ENCODE assay signal across 8 cellular contexts in the genomic region with DNA sequence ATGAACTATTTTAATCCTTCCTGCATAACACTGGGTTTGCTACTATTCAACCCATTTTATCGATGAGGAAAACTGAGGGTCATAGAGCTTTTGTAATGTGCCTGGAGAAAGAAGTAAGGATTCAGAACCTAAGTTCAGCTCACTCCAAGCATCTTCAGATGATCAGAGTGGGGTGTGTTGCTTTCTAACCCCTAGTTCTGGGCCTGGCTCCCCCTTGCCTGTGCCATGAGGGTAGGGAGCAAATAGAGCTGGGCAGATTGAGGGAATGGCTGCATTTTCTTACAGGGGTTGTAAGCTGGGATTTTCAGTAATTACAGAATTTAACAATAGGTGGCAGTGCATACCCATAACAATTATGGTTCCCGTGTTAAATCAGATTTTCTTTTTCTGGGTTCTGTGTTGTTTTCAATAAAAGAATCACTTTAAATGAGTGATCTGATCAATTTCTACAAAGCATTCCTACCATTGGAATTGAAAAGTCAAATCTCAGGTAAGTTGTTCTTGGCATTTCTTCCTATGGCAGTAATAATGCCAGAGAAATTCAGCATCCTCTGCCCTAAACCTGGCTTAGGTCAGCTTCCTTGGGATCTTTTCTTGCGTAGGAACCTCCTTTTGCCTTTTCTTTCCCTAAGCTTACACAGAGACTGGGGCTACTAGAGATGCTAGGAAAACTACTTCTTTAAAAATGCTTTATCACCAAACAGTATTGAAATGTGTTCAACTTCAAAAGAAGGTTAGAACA. TPM values are rescaled to one million over a fixed set of nuclear protein-coding genes. Genes with fewer than 3 reads are reported as not detected.
DNase-seq lines count a peak whose midpoint lies in the region; ATAC-seq and TF ChIP-seq lines count a peak whose summit lies in the region.

No MANE protein-coding gene starts in this region.

- CTCF ChIA-PET in CD4-positive, alpha-beta T cell (lab: Charles Lee) = interaction anchor here (0.6 to 1.2 kb wide), 2 partner anchors 583 to 601 kb away, joined by 3 to 4 read pairs; no protein-coding TSS in a partner anchor
- CTCF ChIA-PET in WTC11 (lab: Charles Lee) = interaction anchor here (0.6 to 4.5 kb wide), 30 partner anchors 10 to 865 kb away, joined by 3 to 46 read pairs (median 4); a partner anchor contains a TSS

- no peaks in the 10 kb centered on the region for H3K36me3 Mint-ChIP-seq in CD4-positive, alpha-beta T cell (ENCODE audit: low read depth)
- H3K36me3 Mint-ChIP-seq in WTC11 = no peaks in the 10 kb centered on the region; the same call in 1 of the 2 replicates

- no peaks in the 10 kb centered on the region for H3K4me1 Mint-ChIP-seq in CD4-positive, alpha-beta T cell (ENCODE audit: low read depth)
- H3K4me1 Mint-ChIP-seq in WTC11 = peaks cover 24% of the 10 kb centered on the region

- H3K27me3 ChIP-seq in CD4-positive, alpha-beta T cell (ENCODE audit: control insufficient read depth, insufficient read depth, low read length) = no peaks in the 10 kb centered on the region
- H3K27me3 ChIP-seq in Loucy (ENCODE audit: insufficient read depth, low read length, poor library complexity, severe bottlenecking) = no peaks in the 10 kb centered on the region

- no peak overlapping the region for H3K9ac ChIP-seq in Loucy (ENCODE audit: low read depth, low read length, poor library complexity, severe bottlenecking)

- peak; percentile 28 for TF ChIP-seq CTCF in CD4-positive, alpha-beta T cell (IDR thresholded peaks at IDR 0.05)
- TF ChIP-seq CTCF in Loucy (conservative IDR thresholded peaks at IDR 0.05; ENCODE audit: low read length) (peak; percentile 75), WTC11 (IDR thresholded peaks at IDR 0.05) (no peak)

- no peaks in the 10 kb centered on the region for H3K9me3 ChIP-seq in CD4-positive, alpha-beta T cell (ENCODE audit: control insufficient read depth, low read length)
- no peaks in the 10 kb centered on the region for H3K9me3 ChIP-seq in Loucy (ENCODE audit: insufficient read depth, low read depth, low read length)

- H3F3A ChIP-seq in Loucy (ENCODE audit: low read depth) = no peaks in the 10 kb centered on the region

- H3K27ac ChIP-seq in CD4-positive, alpha-beta T cell (ENCODE audit: low read depth, low read length) = no peak overlapping the region
- peak overlapping the region; percentile 70 for H3K27ac ChIP-seq in temporal lobe (ENCODE audit: low read depth, low read length)

- DNase-seq in CD4-positive, alpha-beta T cell = no peak
- DNase-seq in WTC11 (ENCODE audit: low spot score) (no peak), iPS-NIHi7 (ENCODE audit: extremely low spot score) (peak; percentile 42), amygdala (lab: John Stamatoyannopoulos, UW) (no peak)
- no peak for DNase-seq in activated CD4-positive, CD25-positive, alpha-beta regulatory T cell treated with anti-CD3 and anti-CD28 coated beads, Interleukin-2, amount 50 U/mL, for 72 hours

- intact Hi-C loops in CD4-positive, alpha-beta T cell (cut with DNase I, micrococcal nuclease) = loop anchor here (1.0 to 5.0 kb wide), 3 partner anchors 527 to 602 kb away; no protein-coding TSS in a partner anchor

- no peaks in the 10 kb centered on the region for H3K36me3 ChIP-seq in Loucy (ENCODE audit: insufficient read depth, low read length)

- H3K4me1 ChIP-seq in Loucy (ENCODE audit: insufficient read depth, low read length, poor library complexity, severe bottlenecking) = no peaks in the 10 kb centered on the region

- H3K4me2 ChIP-seq in Loucy (ENCODE audit: low read depth, low read length, poor library complexity, severe bottlenecking) = no peak overlapping the region

- ATAC-seq in CD4-positive, alpha-beta T cell (ENCODE audit: poor library complexity) = peak; percentile 37
- peak; percentile 65 for ATAC-seq in GM18909 (IDR thresholded peaks at IDR 0.05; ENCODE audit: poor library complexity, unreplicated experiment)
- peak; percentile 65 for ATAC-seq in WTC11

- H3K4me3 ChIP-seq in Loucy (ENCODE audit: low read length, poor library complexity, severe bottlenecking) = no peak overlapping the region

- H3K79me2 ChIP-seq in Loucy (ENCODE audit: insufficient read depth, low read length) = no peaks in the 10 kb centered on the region

- no peaks in the 10 kb centered on the region for H3K9me2 ChIP-seq in Loucy (replicated peaks; ENCODE audit: low read depth, low read length)

- POLR2A ChIA-PET in CD4-positive, alpha-beta T cell (lab: Charles Lee) = interaction anchor here (0.5 kb wide), 1 partner anchor 122 kb away, joined by 3 read pairs; no protein-coding TSS in a partner anchor
- POLR2A ChIA-PET in WTC11 (lab: Charles Lee) = interaction anchor here (0.6 to 1.0 kb wide), 2 partner anchors 118 to 565 kb away, joined by 3 read pairs; a partner anchor contains a TSS

- H3K9me3 Mint-ChIP-seq in CD4-positive, alpha-beta T cell = no peaks in the 10 kb centered on the region
- H3K9me3 Mint-ChIP-seq in WTC11 = no peaks in the 10 kb centered on the region

- no peak overlapping the region for H3K27ac Mint-ChIP-seq in CD4-positive, alpha-beta T cell
- no peak overlapping the region for H3K27ac Mint-ChIP-seq in WTC11

- no peak overlapping the region for H2AFZ ChIP-seq in Loucy (ENCODE audit: low read length)

- no peak overlapping the region for H3K4me3 Mint-ChIP-seq in CD4-positive, alpha-beta T cell
- H3K4me3 Mint-ChIP-seq in WTC11 = no peak overlapping the region

- H3K27me3 Mint-ChIP-seq in CD4-positive, alpha-beta T cell = peaks cover 5% of the 10 kb centered on the region
- H3K27me3 Mint-ChIP-seq in WTC11 (ENCODE audit: low read depth) = no peaks in the 10 kb centered on the region

- no peaks in the 10 kb centered on the region for H4K20me1 ChIP-seq in Loucy (ENCODE audit: insufficient read depth, low read length, poor library complexity, severe bottlenecking)

TF ChIP-seq in WTC11, 78 proteins besides CTCF, POLR2A, EP300 and RAD21:
- TF ChIP-seq OVOL2 (CRISPR knock-in tag; IDR thresholded peaks at IDR 0.05; ENCODE audit: borderline replicate concordance) (no peak), GTF2I (CRISPR knock-in tag; conservative IDR thresholded peaks at IDR 0.05) (0 out of 2 replicates have a peak, but pooled peaks have one; percentile 45)

RNA-seq across cellular contexts. Expression of a gene that starts 45.2 kb away (rescaled TPM):
- not detected for total RNA-seq in CD4-positive, alpha-beta T cell
- total RNA-seq in WTC11 (2021) (5.3 to 7.8 TPM (median 7.1 TPM) in 3 replicates), temporal lobe (34.7 TPM)
